ENCODE assay signal across 9 cellular contexts in the genomic region with DNA sequence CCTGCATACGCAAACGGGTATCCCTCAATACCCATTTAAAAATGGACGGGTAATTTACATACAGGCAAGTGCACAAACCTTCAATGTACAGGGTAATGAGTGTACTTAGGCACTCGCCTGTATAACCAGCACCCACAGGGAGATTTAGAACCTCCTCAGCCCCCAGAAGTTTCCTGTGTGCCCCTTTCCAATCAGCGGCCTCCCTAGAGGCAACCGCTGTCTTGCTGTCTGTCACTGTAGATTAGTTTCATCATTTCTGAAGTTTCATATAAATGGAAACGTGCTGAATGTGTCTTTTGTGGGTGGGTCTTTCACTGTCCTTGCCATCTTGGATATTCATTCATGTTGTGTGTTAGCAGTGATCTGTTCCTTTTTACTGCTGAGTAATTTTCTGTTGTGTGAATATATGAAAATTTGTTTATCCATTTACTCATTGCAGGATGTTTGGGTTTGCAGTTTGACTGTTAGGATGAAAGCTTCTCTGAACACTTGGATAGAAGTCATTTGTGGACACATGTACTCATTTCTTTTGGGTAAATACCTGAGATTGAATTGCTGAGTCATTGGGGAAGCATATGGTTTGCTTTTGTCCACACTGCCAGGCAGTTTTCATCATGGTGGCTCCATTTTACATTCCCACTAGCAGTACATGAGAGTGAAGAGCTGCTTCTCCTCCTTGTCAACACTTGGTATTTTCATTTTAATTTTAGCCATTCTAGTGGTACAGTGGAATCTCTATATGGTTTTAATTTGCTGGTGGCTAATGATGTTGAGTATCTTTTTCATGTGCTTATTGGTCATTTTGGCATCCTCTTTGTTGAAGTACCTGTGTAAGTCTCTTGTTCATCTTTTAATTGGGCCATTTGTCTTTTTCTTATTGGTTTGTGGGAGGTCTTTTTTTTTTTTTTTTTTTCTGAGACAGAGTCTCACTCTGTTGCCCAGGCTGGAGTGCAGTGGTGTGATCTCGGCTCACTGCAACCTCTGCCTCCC. TPM values are rescaled to one million over a fixed set of nuclear protein-coding genes. Genes with fewer than 3 reads are reported as not detected.
DNase-seq lines count a peak whose midpoint lies in the region; ATAC-seq and TF ChIP-seq lines count a peak whose summit lies in the region.
"Had no signal": no experiment of that assay in that cellular context is flagged by ENCODE, and none has a peak within 500 bp of the region (broad histone marks: within the 10 kb centered on the region; RNA-seq: fewer than 3 reads in every experiment).

No MANE protein-coding gene starts in this region.

- peak overlapping the region; percentile 47 to 50 for H3K27ac Mint-ChIP-seq in T-cell
- H3K27ac Mint-ChIP-seq in H9, result no peak overlapping the region

- CTCF ChIA-PET in T-cell (lab: Charles Lee), result interaction anchor here (0.7 to 0.8 kb wide), 4 partner anchors 62 to 494 kb away, joined by 3 to 6 read pairs (median 3); no protein-coding TSS in a partner anchor

- no peak overlapping the region for H2BK5ac ChIP-seq in H9 (ENCODE audit: insufficient read length, low read length)

- H2AFZ ChIP-seq in H9 (ENCODE audit: low read length), result no peak overlapping the region

- H3K23me2 ChIP-seq in H9 (ENCODE audit: insufficient read length, low read depth, low read length, poor library complexity, severe bottlenecking), result no peaks in the 10 kb centered on the region

- no peaks in the 10 kb centered on the region for H3K9me3 ChIP-seq in psoas muscle
- no peaks in the 10 kb centered on the region for H3K9me3 ChIP-seq in H9 (ENCODE audit: control insufficient read depth, low read depth, low read length)
- H3K9me3 ChIP-seq: Peyer's patch had no signal

- no peak overlapping the region for H3K56ac ChIP-seq in H9 (ENCODE audit: insufficient read length, low read depth, low read length)

- no peak overlapping the region for H3K4me3 ChIP-seq in fibroblast of mammary gland (ENCODE audit: control insufficient read depth, low read depth, low read length)
- H3K4me3 ChIP-seq in psoas muscle, result no peak overlapping the region
- H3K4me3 ChIP-seq in coronary artery, result no peak overlapping the region
- H3K4me3 ChIP-seq: Peyer's patch had no signal

- no peaks in the 10 kb centered on the region for H3K4me1 ChIP-seq in psoas muscle
- peaks cover 2% of the 10 kb centered on the region; the same call in 1 of the 2 replicates for H3K4me1 ChIP-seq in H9 (ENCODE audit: insufficient read depth, low read length)

- H2BK15ac ChIP-seq in H9 (ENCODE audit: low read depth, low read length), result no peak overlapping the region

- no peak overlapping the region for H4K5ac ChIP-seq in H9 (ENCODE audit: insufficient read length, low read depth, low read length)

- DNase-seq in ELR (ENCODE audit: low read depth) (peak; percentile 61), HCEC 1CT (peak; percentile 53), T-cell (no peak), fibroblast of mammary gland (ENCODE audit: low read depth) (peak; percentile 73), putamen (ENCODE audit: low spot score) (no peak), psoas muscle (no peak), coronary artery (ENCODE audit: low spot score) (no peak), H9 (no peak)

- no peaks in the 10 kb centered on the region for H3K9me3 Mint-ChIP-seq in T-cell
- peaks cover 0 to 2% of the 10 kb centered on the region in 2 experiments; a peak in 1 of 5 replicates for H3K9me3 Mint-ChIP-seq in H9

- H3K27me3 ChIP-seq in psoas muscle (ENCODE audit: insufficient read depth in 3 of 3, low read length in 2 of 3), result peaks cover 0 to 2% (median 0%) of the 10 kb centered on the region in 3 donors
- H3K27me3 ChIP-seq in H9 (ENCODE audit: insufficient read depth, low read length), result no peaks in the 10 kb centered on the region
- H3K27me3 ChIP-seq: Peyer's patch had no signal

- H3K27ac ChIP-seq in psoas muscle, result no peak overlapping the region
- no peak overlapping the region for H3K27ac ChIP-seq in coronary artery
- no peak overlapping the region for H3K27ac ChIP-seq in H9 (ENCODE audit: insufficient read length, low read depth, low read length)
- H3K27ac ChIP-seq: Peyer's patch had no signal

- peaks cover 6% of the 10 kb centered on the region for H3K36me3 Mint-ChIP-seq in T-cell
- H3K36me3 Mint-ChIP-seq in H9 (ENCODE audit: insufficient read depth in 1 of 3, low read depth in 3 of 3), result no peaks in the 10 kb centered on the region

- POLR2A ChIA-PET in T-cell (lab: Charles Lee), result no interaction called here

- no peak for ATAC-seq in T-cell (replicated peaks in 1 of 4)
- ATAC-seq in psoas muscle, result no peak

- no peak overlapping the region for H3K9ac ChIP-seq in H9 (ENCODE audit: extremely low read depth, insufficient read length, low read length)

- no peaks in the 10 kb centered on the region for H3K79me2 ChIP-seq in H9 (ENCODE audit: insufficient read depth, low read length)

- H3K4ac ChIP-seq in H9 (ENCODE audit: low read depth, low read length), result no peak overlapping the region

- H3K23ac ChIP-seq in H9 (ENCODE audit: insufficient read length, low read depth, low read length), result no peak overlapping the region

- no peaks in the 10 kb centered on the region for H3K79me1 ChIP-seq in H9 (ENCODE audit: insufficient read depth, low read depth, low read length, poor library complexity, severe bottlenecking)

- H3K4me2 ChIP-seq in H9 (ENCODE audit: insufficient read depth, insufficient read length, low read length), result no peak overlapping the region

- no peak overlapping the region for H4K8ac ChIP-seq in H9 (replicated peaks; ENCODE audit: insufficient read length, low read depth, low read length)

- H3T11ph ChIP-seq in H9 (ENCODE audit: low read length), result no peak overlapping the region

- no peak overlapping the region for H2BK20ac ChIP-seq in H9 (ENCODE audit: low read depth, low read length, poor library complexity, severe bottlenecking)

- H4K20me1 ChIP-seq in H9 (ENCODE audit: control insufficient read depth, insufficient read depth, insufficient read length), result no peaks in the 10 kb centered on the region

- peaks cover 53 to 63% (median 63%) of the 10 kb centered on the region in 3 donors for H3K4me1 Mint-ChIP-seq in T-cell
- H3K4me1 Mint-ChIP-seq in H9, result peaks cover 15 to 37% of the 10 kb centered on the region in 2 experiments

- no peak overlapping the region for H2BK120ac ChIP-seq in H9 (ENCODE audit: low read depth, low read length, poor library complexity, severe bottlenecking)

- no peaks in the 10 kb centered on the region for H3K36me3 ChIP-seq in psoas muscle (ENCODE audit: insufficient read depth in 1 of 2, low read depth in 1 of 2)
- H3K36me3 ChIP-seq: Peyer's patch had no signal

- H3K27me3 Mint-ChIP-seq in T-cell, result no peaks in the 10 kb centered on the region
- peaks cover 3% of the 10 kb centered on the region; the same call in 1 of the 2 replicates for H3K27me3 Mint-ChIP-seq in H9 (ENCODE audit: low read depth)

- 80 to 90% (median 82%) methylated on average over 7 to 8 of the region's 8 CpGs for WGBS in psoas muscle, 3 donors
- WGBS in H9 (ENCODE audit: extremely low coverage, insufficient read length, low lambda C conversion rate), result no CpG with 5 or more reads among the region's 8 CpGs

- peak overlapping the region in 1 of 3 donors; percentile 85 for H3K4me3 Mint-ChIP-seq in T-cell
- no peak overlapping the region for H3K4me3 Mint-ChIP-seq in H9

- no peak for TF ChIP-seq CTCF in fibroblast of mammary gland (conservative IDR thresholded peaks at IDR 0.05; ENCODE audit: control insufficient read depth, insufficient read depth, low read depth, low read length)
- TF ChIP-seq CTCF in psoas muscle (IDR thresholded peaks at IDR 0.05), result no peak
- TF ChIP-seq CTCF in coronary artery (IDR thresholded peaks at IDR 0.05), result no peak
- TF ChIP-seq CTCF in H9 (conservative IDR thresholded peaks at IDR 0.05), result no peak

- H3K18ac ChIP-seq in H9 (ENCODE audit: insufficient read length, low read depth, low read length), result no peak overlapping the region

- intact Hi-C loops in psoas muscle (cut with DNase I), result no loop called here

- H4K91ac ChIP-seq in H9 (ENCODE audit: insufficient read length, low read depth, low read length), result no peak overlapping the region

- H3K14ac ChIP-seq in H9 (ENCODE audit: insufficient read depth, low read length), result no peak overlapping the region

- no peak overlapping the region for H2BK12ac ChIP-seq in H9 (ENCODE audit: insufficient read length, low read depth, low read length)

- H2AK5ac ChIP-seq in H9 (ENCODE audit: insufficient read length, low read length), result no peak overlapping the region

RNA-seq across cellular contexts. Expression of a gene that starts 2.1 kb away (rescaled TPM):
- total RNA-seq in T-cell (100 to 1,000 TPM; 201 to 314 (median 278) TPM), psoas muscle (1 to 10 TPM; 3.1 to 5.5 (median 4.2) TPM), H9 (2021) (2.6 and 4.0 TPM in 2 replicates)
- polyA plus RNA-seq in psoas muscle, result 1 to 10 TPM in 2 of 3 donors, under 1 TPM in 1; 0.34 to 1.5 (median 1.1) TPM

Comparison
In these comparisons a context has a peak if more than half of its experiments do, and no peak if none do; other contexts are left out.
1. DNase-seq: peak in ELR (single experiment), HCEC 1CT (single experiment) and fibroblast of mammary gland (single experiment); none in T-cell (0 of 34), putamen (single experiment), psoas muscle (0 of 2), coronary artery (single experiment) and H9 (single experiment).
2. H3K27ac Mint-ChIP-seq: peak in T-cell (2 of 2); none in H9 (0 of 3).
3. RNA of a gene that starts 2.1 kb away (total RNA-seq): 201 to 314 TPM in T-cell; 3.1 to 5.5 TPM in psoas muscle and 2.6 to 4.0 TPM in H9; every median in the first group is over 10 times any median in the second.